1 cellular context compared by ENCODE assay signal in the genomic region with DNA sequence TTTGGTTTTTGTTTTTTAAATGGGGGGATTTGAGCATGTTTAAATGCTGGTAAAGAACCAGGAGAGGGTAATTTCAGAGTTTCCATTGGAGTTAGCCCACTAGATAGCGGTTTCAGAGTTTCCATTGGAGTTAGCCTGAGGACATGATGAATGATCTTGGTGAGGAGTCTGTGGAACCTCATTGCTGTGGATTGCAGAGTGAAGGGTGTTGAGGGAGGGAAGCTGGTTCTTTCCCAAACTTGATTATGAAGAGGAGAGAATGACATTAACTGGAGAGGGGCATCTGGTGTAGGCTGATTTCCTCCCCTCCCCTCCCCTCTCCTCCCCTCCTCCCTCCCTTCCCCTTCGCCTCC.
TF ChIP-seq lines count a peak whose summit lies in the region.

No MANE protein-coding gene starts in this region.

TF ChIP-seq in GM23338, 12 proteins besides CTCF, POLR2A, EP300 and RAD21 (continued from another document):
- TF ChIP-seq, protein P1, sequence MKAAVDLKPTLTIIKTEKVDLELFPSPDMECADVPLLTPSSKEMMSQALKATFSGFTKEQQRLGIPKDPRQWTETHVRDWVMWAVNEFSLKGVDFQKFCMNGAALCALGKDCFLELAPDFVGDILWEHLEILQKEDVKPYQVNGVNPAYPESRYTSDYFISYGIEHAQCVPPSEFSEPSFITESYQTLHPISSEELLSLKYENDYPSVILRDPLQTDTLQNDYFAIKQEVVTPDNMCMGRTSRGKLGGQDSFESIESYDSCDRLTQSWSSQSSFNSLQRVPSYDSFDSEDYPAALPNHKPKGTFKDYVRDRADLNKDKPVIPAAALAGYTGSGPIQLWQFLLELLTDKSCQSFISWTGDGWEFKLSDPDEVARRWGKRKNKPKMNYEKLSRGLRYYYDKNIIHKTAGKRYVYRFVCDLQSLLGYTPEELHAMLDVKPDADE (IDR thresholded peaks at IDR 0.05) = no peak
- TF ChIP-seq NANOG (IDR thresholded peaks at IDR 0.05; ENCODE audit: borderline replicate concordance) (no peak), ZNF331 (CRISPR knock-in tag; IDR thresholded peaks at IDR 0.05; ENCODE audit: low read depth) (no peak), JUNB (IDR thresholded peaks at IDR 0.05; ENCODE audit: unreplicated experiment) (no peak), EZH2phosphoT487 (IDR thresholded peaks at IDR 0.05; ENCODE audit: unreplicated experiment) (no peak), POLR2AphosphoS5 (IDR thresholded peaks at IDR 0.05; ENCODE audit: low read depth) (no peak), CREB1 (CRISPR knock-in tag; IDR thresholded peaks at IDR 0.05; ENCODE audit: low read depth) (no peak)
- TF ChIP-seq, protein P2, sequence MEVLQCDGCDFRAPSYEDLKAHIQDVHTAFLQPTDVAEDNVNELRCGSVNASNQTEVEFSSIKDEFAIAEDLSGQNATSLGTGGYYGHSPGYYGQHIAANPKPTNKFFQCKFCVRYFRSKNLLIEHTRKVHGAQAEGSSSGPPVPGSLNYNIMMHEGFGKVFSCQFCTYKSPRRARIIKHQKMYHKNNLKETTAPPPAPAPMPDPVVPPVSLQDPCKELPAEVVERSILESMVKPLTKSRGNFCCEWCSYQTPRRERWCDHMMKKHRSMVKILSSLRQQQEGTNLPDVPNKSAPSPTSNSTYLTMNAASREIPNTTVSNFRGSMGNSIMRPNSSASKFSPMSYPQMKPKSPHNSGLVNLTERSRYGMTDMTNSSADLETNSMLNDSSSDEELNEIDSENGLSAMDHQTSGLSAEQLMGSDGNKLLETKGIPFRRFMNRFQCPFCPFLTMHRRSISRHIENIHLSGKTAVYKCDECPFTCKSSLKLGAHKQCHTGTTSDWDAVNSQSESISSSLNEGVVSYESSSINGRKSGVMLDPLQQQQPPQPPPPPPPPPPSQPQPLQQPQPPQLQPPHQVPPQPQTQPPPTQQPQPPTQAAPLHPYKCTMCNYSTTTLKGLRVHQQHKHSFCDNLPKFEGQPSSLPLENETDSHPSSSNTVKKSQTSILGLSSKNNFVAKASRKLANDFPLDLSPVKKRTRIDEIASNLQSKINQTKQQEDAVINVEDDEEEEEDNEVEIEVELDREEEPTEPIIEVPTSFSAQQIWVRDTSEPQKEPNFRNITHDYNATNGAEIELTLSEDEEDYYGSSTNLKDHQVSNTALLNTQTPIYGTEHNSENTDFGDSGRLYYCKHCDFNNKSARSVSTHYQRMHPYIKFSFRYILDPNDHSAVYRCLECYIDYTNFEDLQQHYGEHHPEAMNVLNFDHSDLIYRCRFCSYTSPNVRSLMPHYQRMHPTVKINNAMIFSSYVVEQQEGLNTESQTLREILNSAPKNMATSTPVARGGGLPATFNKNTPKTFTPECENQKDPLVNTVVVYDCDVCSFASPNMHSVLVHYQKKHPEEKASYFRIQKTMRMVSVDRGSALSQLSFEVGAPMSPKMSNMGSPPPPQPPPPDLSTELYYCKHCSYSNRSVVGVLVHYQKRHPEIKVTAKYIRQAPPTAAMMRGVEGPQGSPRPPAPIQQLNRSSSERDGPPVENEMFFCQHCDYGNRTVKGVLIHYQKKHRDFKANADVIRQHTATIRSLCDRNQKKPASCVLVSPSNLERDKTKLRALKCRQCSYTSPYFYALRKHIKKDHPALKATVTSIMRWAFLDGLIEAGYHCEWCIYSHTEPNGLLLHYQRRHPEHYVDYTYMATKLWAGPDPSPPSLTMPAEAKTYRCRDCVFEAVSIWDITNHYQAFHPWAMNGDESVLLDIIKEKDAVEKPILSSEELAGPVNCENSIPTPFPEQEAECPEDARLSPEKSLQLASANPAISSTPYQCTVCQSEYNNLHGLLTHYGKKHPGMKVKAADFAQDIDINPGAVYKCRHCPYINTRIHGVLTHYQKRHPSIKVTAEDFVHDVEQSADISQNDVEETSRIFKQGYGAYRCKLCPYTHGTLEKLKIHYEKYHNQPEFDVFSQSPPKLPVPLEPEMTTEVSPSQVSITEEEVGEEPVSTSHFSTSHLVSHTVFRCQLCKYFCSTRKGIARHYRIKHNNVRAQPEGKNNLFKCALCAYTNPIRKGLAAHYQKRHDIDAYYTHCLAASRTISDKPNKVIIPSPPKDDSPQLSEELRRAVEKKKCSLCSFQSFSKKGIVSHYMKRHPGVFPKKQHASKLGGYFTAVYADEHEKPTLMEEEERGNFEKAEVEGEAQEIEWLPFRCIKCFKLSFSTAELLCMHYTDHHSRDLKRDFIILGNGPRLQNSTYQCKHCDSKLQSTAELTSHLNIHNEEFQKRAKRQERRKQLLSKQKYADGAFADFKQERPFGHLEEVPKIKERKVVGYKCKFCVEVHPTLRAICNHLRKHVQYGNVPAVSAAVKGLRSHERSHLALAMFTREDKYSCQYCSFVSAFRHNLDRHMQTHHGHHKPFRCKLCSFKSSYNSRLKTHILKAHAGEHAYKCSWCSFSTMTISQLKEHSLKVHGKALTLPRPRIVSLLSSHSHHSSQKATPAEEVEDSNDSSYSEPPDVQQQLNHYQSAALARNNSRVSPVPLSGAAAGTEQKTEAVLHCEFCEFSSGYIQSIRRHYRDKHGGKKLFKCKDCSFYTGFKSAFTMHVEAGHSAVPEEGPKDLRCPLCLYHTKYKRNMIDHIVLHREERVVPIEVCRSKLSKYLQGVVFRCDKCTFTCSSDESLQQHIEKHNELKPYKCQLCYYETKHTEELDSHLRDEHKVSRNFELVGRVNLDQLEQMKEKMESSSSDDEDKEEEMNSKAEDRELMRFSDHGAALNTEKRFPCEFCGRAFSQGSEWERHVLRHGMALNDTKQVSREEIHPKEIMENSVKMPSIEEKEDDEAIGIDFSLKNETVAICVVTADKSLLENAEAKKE (CRISPR knock-in tag; IDR thresholded peaks at IDR 0.05) = no peak
